In genomic region chr19:32879741-32880140, GRCh38 we compare ENCODE assay signal across 29 cellular contexts. TPM values are rescaled to one million over a fixed set of nuclear protein-coding genes. Genes with fewer than 3 reads are reported as not detected.
"Had no signal": no experiment of that assay in that cellular context is flagged by ENCODE, and none has a peak within 500 bp of the region (broad histone marks: within the 10 kb centered on the region; RNA-seq: fewer than 3 reads in every experiment).

No MANE protein-coding gene starts in this region.

- H3K27me3 ChIP-seq: esophagus muscularis mucosa, foreskin keratinocyte, heart right ventricle, left lung, suprapubic skin, tibial artery had no signal

- H3K4me1 ChIP-seq: esophagus muscularis mucosa, foreskin keratinocyte, heart right ventricle, left lung, prostate gland, suprapubic skin, tibial artery had no signal

- DNase-seq: activated CD4-positive, alpha-beta T cell treated with anti-CD3 and anti-CD28 coated beads for 4 hours; activated CD4-positive, alpha-beta T cell treated with anti-CD3 and anti-CD28 coated beads, Interleukin-2, amount 50 U/mL, for 4 hours; activated gamma-delta T cell; activated naive CD4-positive, alpha-beta T cell treated with anti-CD3 and anti-CD28 coated beads, Interleukin-2, amount 10 ng/mL, durations not matched to agents 7 days and 5 days; activated naive CD8-positive, alpha-beta T cell treated with anti-CD3 and anti-CD28 coated beads, Interleukin-2, amount 10 ng/mL, durations not matched to agents 7 days and 5 days; activated T-cell treated with anti-CD3 and anti-CD28 coated beads, Interleukin-2, amount 50 U/mL, for 1 hour; central memory CD4-positive, alpha-beta T cell; foreskin keratinocyte; heart right ventricle; kidney glomerular epithelial cell; left lung; mesendoderm; retina; stimulated activated CD4-positive, alpha-beta T cell treated with anti-CD3 and anti-CD28 coated beads, Interleukin-1b, Interleukin-23, amount 100 ng/mL, for 48 hours; stimulated activated CD4-positive, alpha-beta T cell treated with anti-CD3 and anti-CD28 coated beads, Interleukin-4, amount 100 ng/mL, for 4 hours; stimulated activated CD8-positive, alpha-beta memory T cell treated with anti-CD3 and anti-CD28 coated beads, Interleukin-4, amount 100 ng/mL, for 48 hours; T-helper 1 cell had no signal

- H3K9me3 ChIP-seq: esophagus muscularis mucosa, heart right ventricle, left lung, prostate gland, suprapubic skin, tibial artery had no signal

- ATAC-seq: foreskin keratinocyte; heart right ventricle; left lung; natural killer cell treated with Interleukin-12 subunit alpha and Interleukin-12 subunit beta and Interleukin-15 and Interleukin-18, amount 100 ng/mL, for 72 hours; sciatic nerve; stimulated activated memory B cell treated with anti-CD40 and anti-IgM and Interleukin-4, amounts not matched to agents 10 μg/mL and 1 μg/mL and 100 μg/mL, for 72 hours had no signal

- H3K4me3 ChIP-seq: esophagus muscularis mucosa, heart right ventricle, left lung, lung, prostate gland, skin epidermis, suprapubic skin, tibial artery had no signal

- H3K27ac ChIP-seq: esophagus muscularis mucosa, foreskin keratinocyte, heart right ventricle, left lung, prostate gland, skin epidermis, suprapubic skin, tibial artery had no signal

- H3K36me3 ChIP-seq: prostate gland had no signal

RNA-seq across cellular contexts. Expression of gene SLC7A9, which starts 10.2 kb away (rescaled TPM):
- total RNA-seq: foreskin keratinocyte, glomerular endothelial cell, mononuclear cell, myocyte had no signal
